In genomic region chr17:36545465-36546417, GRCh38 we compare ENCODE assay signal across 9 cellular contexts. TPM values are rescaled to one million over a fixed set of nuclear protein-coding genes. Genes with fewer than 3 reads are reported as not detected.
DNase-seq lines count a peak whose midpoint lies in the region; ATAC-seq, FAIRE-seq and TF ChIP-seq lines count a peak whose summit lies in the region.
"Had no signal": no experiment of that assay in that cellular context is flagged by ENCODE, and none has a peak within 500 bp of the region (broad histone marks: within the 10 kb centered on the region; RNA-seq: fewer than 3 reads in every experiment).

No MANE protein-coding gene starts in this region.

- no peak for TF ChIP-seq CTCF in BE2C (IDR thresholded peaks at IDR 0.05; ENCODE audit: low read depth, low read length)
- TF ChIP-seq CTCF in colonic mucosa (IDR thresholded peaks at IDR 0.05), result no peak

- peaks cover 34% of the 10 kb centered on the region for H3K4me1 Mint-ChIP-seq in activated CD4-positive, alpha-beta T cell treated with anti-CD3 and anti-CD28 coated beads, Interleukin-2, amount 10 ng/mL, durations not matched to agents 24 days and 14 days

- intact Hi-C loops in activated CD4-positive, alpha-beta T cell treated with anti-CD3 and anti-CD28 coated beads, Interleukin-2, amount 10 ng/mL, durations not matched to agents 24 days and 14 days (cut with micrococcal nuclease), result loop anchor here (1.0 to 10.0 kb wide), 6 partner anchors 10 to 961 kb away; partner anchors contain the start of genes AATF, AP2B1, MRM1 and ZNHIT3
- intact Hi-C loops in colonic mucosa (cut with DNase I), result loop anchor here (5.0 kb wide), 1 partner anchor 47 kb away; the partner anchor contains the start of gene DHRS11

- peak overlapping the region; percentile 94 for H3K27ac Mint-ChIP-seq in activated CD4-positive, alpha-beta T cell treated with anti-CD3 and anti-CD28 coated beads, Interleukin-2, amount 10 ng/mL, durations not matched to agents 24 days and 14 days

- H3K9ac ChIP-seq in colonic mucosa (ENCODE audit: low read depth in 2 of 2, low read length in 2 of 2), result peak overlapping the region; percentile 91 to 100

- no peak for FAIRE-seq in GM19239 (lab: Jason Lieb, UNC)
- FAIRE-seq: colon had no signal

- peaks cover 34% of the 10 kb centered on the region for H3K36me3 Mint-ChIP-seq in activated CD4-positive, alpha-beta T cell treated with anti-CD3 and anti-CD28 coated beads, Interleukin-2, amount 10 ng/mL, durations not matched to agents 24 days and 14 days (ENCODE audit: low read depth)

- H3K4me1 ChIP-seq in BE2C, result peaks cover 3% of the 10 kb centered on the region; the same call in 1 of the 2 replicates
- H3K4me1 ChIP-seq in colonic mucosa, result peaks cover 18% of the 10 kb centered on the region

- H3K4me3 Mint-ChIP-seq in activated CD4-positive, alpha-beta T cell treated with anti-CD3 and anti-CD28 coated beads, Interleukin-2, amount 10 ng/mL, durations not matched to agents 24 days and 14 days, result peak overlapping the region; percentile 98

- peak overlapping the region; percentile 98 for H3K4me3 ChIP-seq in BE2C (ENCODE audit: low read depth, low read length)
- H3K4me3 ChIP-seq in colonic mucosa, result peak overlapping the region; percentile 95

- H3K9me3 Mint-ChIP-seq in activated CD4-positive, alpha-beta T cell treated with anti-CD3 and anti-CD28 coated beads, Interleukin-2, amount 10 ng/mL, durations not matched to agents 24 days and 14 days, result no peaks in the 10 kb centered on the region

- H3K36me3 ChIP-seq in BE2C (peaks cover 14% of the 10 kb centered on the region), colonic mucosa (no peaks in the 10 kb centered on the region)

- no peaks in the 10 kb centered on the region for H3K9me3 ChIP-seq in BE2C
- no peaks in the 10 kb centered on the region for H3K9me3 ChIP-seq in colonic mucosa

- no peaks in the 10 kb centered on the region for H3K27me3 Mint-ChIP-seq in activated CD4-positive, alpha-beta T cell treated with anti-CD3 and anti-CD28 coated beads, Interleukin-2, amount 10 ng/mL, durations not matched to agents 24 days and 14 days

- H3K27me3 ChIP-seq in BE2C (no peaks in the 10 kb centered on the region), colonic mucosa (no peaks in the 10 kb centered on the region)

- peak; percentile 67 for ATAC-seq in HG03439 (IDR thresholded peaks at IDR 0.05; ENCODE audit: unreplicated experiment)
- ATAC-seq in left lobe of liver, result peak; percentile 81

- H3K27ac ChIP-seq in colonic mucosa, result peak overlapping the region; percentile 99

- peak; percentile 99 for DNase-seq in BE2C
- peak; percentile 75 for DNase-seq in GM19239 (ENCODE audit: insufficient read length, low spot score)
- DNase-seq in NCI-H510A treated with DMSO at 0.1 percent for 48 hours (lab: John Stamatoyannopoulos, UW), result peak; percentile 91
- DNase-seq in activated CD4-positive, alpha-beta T cell treated with anti-CD3 and anti-CD28 coated beads, Interleukin-2, amount 10 ng/mL, durations not matched to agents 24 days and 14 days, result peak; percentile 99
- DNase-seq in colonic mucosa, result peak; percentile 97
- DNase-seq in left lobe of liver (ENCODE audit: low spot score), result peak; percentile 83
- DNase-seq in stimulated activated CD4-positive, alpha-beta T cell treated with anti-CD3 and anti-CD28 coated beads, Interleukin-1b, Interleukin-23, amount 100 ng/mL, for 48 hours, result peak; percentile 98

RNA-seq across cellular contexts. Expression of gene GGNBP2, which starts 1.0 kb away (rescaled TPM):
- 81.5 TPM for polyA plus RNA-seq in BE2C (2012; ENCODE audit: insufficient read depth, insufficient read length, low read depth)
- 70.2 and 75.3 TPM in 2 replicates for total RNA-seq in activated CD4-positive, alpha-beta T cell treated with anti-CD3 and anti-CD28 coated beads, Interleukin-2, amount 10 ng/mL, durations not matched to agents 24 days and 14 days
- total RNA-seq in colonic mucosa, result 10 to 100 TPM; 67.6 to 81.0 TPM
- total RNA-seq in left lobe of liver, result 30.1 TPM

RNA-seq across cellular contexts. Expression of gene PIGW, which starts 11.0 kb away (rescaled TPM):
- 34.8 TPM for polyA plus RNA-seq in BE2C (2012; ENCODE audit: insufficient read depth, insufficient read length, low read depth)
- total RNA-seq in activated CD4-positive, alpha-beta T cell treated with anti-CD3 and anti-CD28 coated beads, Interleukin-2, amount 10 ng/mL, durations not matched to agents 24 days and 14 days, result 30.4 and 30.5 TPM in 2 replicates
- total RNA-seq in colonic mucosa (10 to 100 TPM in 1 of 2 donors, 1 to 10 TPM in 1; 4.8 to 10.2 TPM), left lobe of liver (3.3 TPM)

RNA-seq across cellular contexts. Expression of gene MYO19, which starts 11.1 kb away (rescaled TPM):
- polyA plus RNA-seq in BE2C (2012; ENCODE audit: insufficient read depth, insufficient read length, low read depth), result 44.2 TPM
- total RNA-seq in activated CD4-positive, alpha-beta T cell treated with anti-CD3 and anti-CD28 coated beads, Interleukin-2, amount 10 ng/mL, durations not matched to agents 24 days and 14 days, result 167 and 172 TPM in 2 replicates
- total RNA-seq in colonic mucosa (100 to 1,000 TPM in 1 of 2 donors, 10 to 100 TPM in 1; 48.8 to 149 TPM), left lobe of liver (22.2 TPM)

RNA-seq across cellular contexts. Expression of gene DHRS11, which starts 45.9 kb away (rescaled TPM):
- 7.1 TPM for polyA plus RNA-seq in BE2C (2012; ENCODE audit: insufficient read depth, insufficient read length, low read depth)
- 17.9 and 18.0 TPM in 2 replicates for total RNA-seq in activated CD4-positive, alpha-beta T cell treated with anti-CD3 and anti-CD28 coated beads, Interleukin-2, amount 10 ng/mL, durations not matched to agents 24 days and 14 days
- total RNA-seq in colonic mucosa (100 to 1,000 TPM; 147 to 191 TPM), left lobe of liver (11.3 TPM)

RNA-seq across cellular contexts. Expression of gene MRM1, which starts 55.6 kb away (rescaled TPM):
- polyA plus RNA-seq in BE2C (2012; ENCODE audit: insufficient read depth, insufficient read length, low read depth), result 7.3 TPM
- total RNA-seq in activated CD4-positive, alpha-beta T cell treated with anti-CD3 and anti-CD28 coated beads, Interleukin-2, amount 10 ng/mL, durations not matched to agents 24 days and 14 days, result 25.1 and 26.8 TPM in 2 replicates
- total RNA-seq in colonic mucosa (10 to 100 TPM in 1 of 2 donors, 1 to 10 TPM in 1; 6.2 to 26.5 TPM), left lobe of liver (6.4 TPM)

Comparison
In these comparisons a context has a peak if more than half of its experiments do, and no peak if none do; other contexts are left out.
1. Peak in every context shown above with its lines: DNase-seq, ATAC-seq, H3K4me3 ChIP-seq and H3K27ac ChIP-seq.